Comparison of ENCODE assay signal across 9 cellular contexts in the genomic region with DNA sequence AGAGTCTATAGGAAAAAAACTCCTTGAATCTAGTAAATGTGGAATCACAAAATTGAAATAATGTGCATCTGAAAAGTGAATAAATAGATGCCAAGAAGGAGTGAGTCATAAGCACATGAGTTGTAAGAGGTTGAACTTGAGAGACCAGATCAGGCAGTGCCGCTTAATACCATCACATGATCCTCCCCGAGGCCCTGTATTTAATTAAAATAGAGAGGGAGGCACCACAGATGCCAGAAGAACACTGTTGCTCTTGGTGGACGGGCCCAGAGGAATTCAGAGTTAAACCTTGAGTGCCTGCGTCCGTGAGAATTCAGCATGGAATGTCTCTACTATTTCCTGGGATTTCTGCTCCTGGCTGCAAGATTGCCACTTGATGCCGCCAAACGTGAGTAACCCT. TPM values are rescaled to one million over a fixed set of nuclear protein-coding genes. Genes with fewer than 3 reads are reported as not detected.
DNase-seq lines count a peak whose midpoint lies in the region; ATAC-seq and TF ChIP-seq lines count a peak whose summit lies in the region.
"Had no signal": no experiment of that assay in that cellular context is flagged by ENCODE, and none has a peak within 500 bp of the region (broad histone marks: within the 10 kb centered on the region; RNA-seq: fewer than 3 reads in every experiment).

A gene (plus strand): TSS at position 236 of the 400 bp plus-strand sequence. CDS start 83 bp downstream, at position 319.

- H3K36me3 ChIP-seq in mucosa of rectum (ENCODE audit: control insufficient read depth in 2 of 2, insufficient read depth in 2 of 2, low read length in 2 of 2) = no peaks in the 10 kb centered on the region
- H3K36me3 ChIP-seq: cardiac muscle cell had no signal

- TF ChIP-seq CTCF in epithelial cell of esophagus (IDR thresholded peaks at IDR 0.05; ENCODE audit: insufficient read depth, low read depth, low read length, missing control alignments) = no peak

- H3K9me3 Mint-ChIP-seq in activated naive CD8-positive, alpha-beta T cell treated with anti-CD3 and anti-CD28 coated beads, Interleukin-2, amount 10 ng/mL, durations not matched to agents 7 days and 5 days = peaks cover 3% of the 10 kb centered on the region
- peaks cover 9% of the 10 kb centered on the region for H3K9me3 Mint-ChIP-seq in activated naive CD8-positive, alpha-beta T cell treated with anti-CD3 and anti-CD28 coated beads, Interleukin-2, amount 50 U/mL, for 24 hours

- POLR2A ChIA-PET in activated naive CD8-positive, alpha-beta T cell treated with anti-CD3 and anti-CD28 coated beads, Interleukin-2, amount 10 ng/mL, durations not matched to agents 7 days and 5 days (lab: Charles Lee) = no interaction called here

- no peaks in the 10 kb centered on the region for H3K4me1 ChIP-seq in mucosa of rectum (ENCODE audit: control insufficient read depth in 2 of 2, insufficient read depth in 2 of 2, low read length in 2 of 2)

- H3K36me3 Mint-ChIP-seq in activated naive CD8-positive, alpha-beta T cell treated with anti-CD3 and anti-CD28 coated beads, Interleukin-2, amount 10 ng/mL, durations not matched to agents 7 days and 5 days = no peaks in the 10 kb centered on the region
- H3K36me3 Mint-ChIP-seq in activated naive CD8-positive, alpha-beta T cell treated with anti-CD3 and anti-CD28 coated beads, Interleukin-2, amount 50 U/mL, for 24 hours (ENCODE audit: low read depth) = no peaks in the 10 kb centered on the region

- no peak for DNase-seq in activated naive CD8-positive, alpha-beta T cell treated with anti-CD3 and anti-CD28 coated beads, Interleukin-2, amount 10 ng/mL, durations not matched to agents 7 days and 5 days
- DNase-seq in activated naive CD8-positive, alpha-beta T cell treated with anti-CD3 and anti-CD28 coated beads, Interleukin-2, amount 50 U/mL, for 24 hours = no peak
- DNase-seq in epithelial cell of esophagus (ENCODE audit: low read depth) = peak; percentile 85
- no peak for DNase-seq in NCI-H1092 (lab: John Stamatoyannopoulos, UW)
- no peak for DNase-seq in stimulated activated CD4-positive, alpha-beta T cell treated with anti-CD3 and anti-CD28 coated beads, Interleukin-4, amount 100 ng/mL, for 24 hours
- DNase-seq in activated CD4-positive, alpha-beta T cell treated with anti-CD3 and anti-CD28 coated beads for 4 hours = no peak
- no peak for DNase-seq in NCI-H774 (lab: John Stamatoyannopoulos, UW)

- peaks cover 2% of the 10 kb centered on the region for H3K4me1 Mint-ChIP-seq in activated naive CD8-positive, alpha-beta T cell treated with anti-CD3 and anti-CD28 coated beads, Interleukin-2, amount 10 ng/mL, durations not matched to agents 7 days and 5 days
- H3K4me1 Mint-ChIP-seq in activated naive CD8-positive, alpha-beta T cell treated with anti-CD3 and anti-CD28 coated beads, Interleukin-2, amount 50 U/mL, for 24 hours = peaks cover 2% of the 10 kb centered on the region

- ATAC-seq in activated naive CD8-positive, alpha-beta T cell treated with anti-CD3 and anti-CD28 coated beads, Interleukin-2, amount 10 ng/mL, durations not matched to agents 7 days and 5 days (ENCODE audit: low read depth) = no peak
- ATAC-seq in activated naive CD8-positive, alpha-beta T cell treated with anti-CD3 and anti-CD28 coated beads, Interleukin-2, amount 50 U/mL, for 24 hours = no peak

- H3K27ac Mint-ChIP-seq in activated naive CD8-positive, alpha-beta T cell treated with anti-CD3 and anti-CD28 coated beads, Interleukin-2, amount 10 ng/mL, durations not matched to agents 7 days and 5 days = no peak within 1 kb of the TSS
- no peak within 1 kb of the TSS for H3K27ac Mint-ChIP-seq in activated naive CD8-positive, alpha-beta T cell treated with anti-CD3 and anti-CD28 coated beads, Interleukin-2, amount 50 U/mL, for 24 hours

- H3K9ac ChIP-seq in mucosa of rectum (ENCODE audit: low read depth in 1 of 2, low read length in 2 of 2) = peak within 1 kb of the TSS; percentile 32 to 38

- H3K27me3 Mint-ChIP-seq in activated naive CD8-positive, alpha-beta T cell treated with anti-CD3 and anti-CD28 coated beads, Interleukin-2, amount 10 ng/mL, durations not matched to agents 7 days and 5 days = peaks cover 72% of the 10 kb centered on the region
- peaks cover 60% of the 10 kb centered on the region for H3K27me3 Mint-ChIP-seq in activated naive CD8-positive, alpha-beta T cell treated with anti-CD3 and anti-CD28 coated beads, Interleukin-2, amount 50 U/mL, for 24 hours

- H3K27me3 ChIP-seq in mucosa of rectum (ENCODE audit: control insufficient read depth in 2 of 2, insufficient read depth in 2 of 2, low read length in 2 of 2) = peaks cover 14 to 22% of the 10 kb centered on the region in 2 donors

- H3K4me3 ChIP-seq in epithelial cell of esophagus (ENCODE audit: low read length) (no peak within 1 kb of the TSS), mucosa of rectum (ENCODE audit: low read length in 2 of 2) (peak within 1 kb of the TSS; percentile 48 to 63)
- H3K4me3 ChIP-seq: cardiac muscle cell had no signal

- H3K4me3 Mint-ChIP-seq in activated naive CD8-positive, alpha-beta T cell treated with anti-CD3 and anti-CD28 coated beads, Interleukin-2, amount 10 ng/mL, durations not matched to agents 7 days and 5 days = no peak within 1 kb of the TSS
- H3K4me3 Mint-ChIP-seq in activated naive CD8-positive, alpha-beta T cell treated with anti-CD3 and anti-CD28 coated beads, Interleukin-2, amount 50 U/mL, for 24 hours = no peak within 1 kb of the TSS

- H3K27ac ChIP-seq in mucosa of rectum (ENCODE audit: low read depth in 2 of 2, low read length in 2 of 2) = peak within 1 kb of the TSS; percentile 56 to 57
- H3K27ac ChIP-seq: cardiac muscle cell had no signal

- no peaks in the 10 kb centered on the region for H3K9me3 ChIP-seq in mucosa of rectum (ENCODE audit: control insufficient read depth in 2 of 2, low read length in 2 of 2)

RNA-seq across cellular contexts. Expression of the gene that starts here (rescaled TPM):
- total RNA-seq in activated naive CD8-positive, alpha-beta T cell treated with anti-CD3 and anti-CD28 coated beads, Interleukin-2, amount 10 ng/mL, durations not matched to agents 7 days and 5 days = 10 to 100 TPM; 19.5 to 25.3 TPM
